ENCODE assay signal across 15 cellular contexts in the genomic region with DNA sequence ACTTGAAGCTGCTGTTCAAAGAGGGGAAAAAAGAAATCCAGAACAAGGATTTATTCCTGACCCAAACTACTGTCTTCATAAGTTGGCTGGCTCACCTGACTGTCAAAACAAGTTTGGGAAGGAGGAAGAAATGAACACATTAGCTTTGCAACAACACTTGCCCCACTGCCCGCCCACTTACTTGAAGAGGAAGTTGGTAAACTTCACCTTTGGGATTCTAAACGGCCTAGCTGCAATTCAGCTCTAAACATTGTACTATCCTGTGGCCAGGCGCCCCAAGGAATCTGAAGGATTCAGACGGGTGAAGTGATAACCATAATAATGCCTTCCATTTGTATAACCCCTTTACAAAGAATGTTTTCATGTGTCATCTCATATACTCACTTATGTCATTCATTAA.
A peak's percentile ranks its signal among the peaks of the same experiment; 100 is the strongest.
DNase-seq lines count a peak whose midpoint lies in the region; ATAC-seq and TF ChIP-seq lines count a peak whose summit lies in the region.
"Had no signal": no experiment of that assay in that cellular context is flagged by ENCODE, and none has a peak within 500 bp of the region (broad histone marks: within the 10 kb centered on the region; RNA-seq: fewer than 3 reads in every experiment).

No MANE protein-coding gene starts in this region.

- no peaks in the 10 kb centered on the region for H3K9me3 ChIP-seq in HUES6 (ENCODE audit: control insufficient read depth, insufficient read depth, low read depth, low read length)
- H3K9me3 ChIP-seq in muscle layer of duodenum (ENCODE audit: control insufficient read depth in 1 of 2, low read length in 2 of 2), result no peaks in the 10 kb centered on the region
- no peaks in the 10 kb centered on the region for H3K9me3 ChIP-seq in aorta (ENCODE audit: control insufficient read depth, low read length)
- H3K9me3 ChIP-seq: MG63, psoas muscle had no signal

- no peaks in the 10 kb centered on the region for H3K36me3 Mint-ChIP-seq in CD14-positive monocyte

- peak overlapping the region in 1 of 2 donors; percentile 71 for H3K4me3 Mint-ChIP-seq in CD14-positive monocyte
- H3K4me3 Mint-ChIP-seq: activated CD4-positive, alpha-beta memory T cell treated with anti-CD3 and anti-CD28 coated beads, Interleukin-2, amount 10 ng/mL, durations not matched to agents 7 days and 5 days had no signal

- no peaks in the 10 kb centered on the region for H3K27me3 ChIP-seq in HUES6 (ENCODE audit: control insufficient read depth, insufficient read depth, low read length)
- H3K27me3 ChIP-seq in muscle layer of duodenum (ENCODE audit: low read depth, low read length), result no peaks in the 10 kb centered on the region
- no peaks in the 10 kb centered on the region for H3K27me3 ChIP-seq in aorta (ENCODE audit: control insufficient read depth in 1 of 2, insufficient read depth in 2 of 2, low read length in 1 of 2)
- H3K27me3 ChIP-seq: BLaER1, MG63 had no signal

- intact Hi-C loops in CD14-positive monocyte (cut with micrococcal nuclease), result loop anchor here in 1 of 2 donors (5.0 kb wide), 1 partner anchor 99 kb away; no protein-coding TSS in a partner anchor
- intact Hi-C loops in aorta (cut with DNase I), result no loop called here

- no peaks in the 10 kb centered on the region for H3K27me3 Mint-ChIP-seq in CD14-positive monocyte (ENCODE audit: low read depth in 3 of 3)

- TF ChIP-seq CTCF in CD14-positive monocyte (IDR thresholded peaks at IDR 0.05) (no peak), epithelial cell of esophagus (IDR thresholded peaks at IDR 0.05; ENCODE audit: insufficient read depth, low read depth, low read length, missing control alignments) (no peak)

- no peak overlapping the region for H3K9ac ChIP-seq in HUES6 (ENCODE audit: low read length)
- H3K9ac ChIP-seq: BLaER1 had no signal

- no peaks in the 10 kb centered on the region for H3K36me3 ChIP-seq in HUES6 (ENCODE audit: control insufficient read depth, insufficient read depth, low read length)
- H3K36me3 ChIP-seq in muscle layer of duodenum (ENCODE audit: control insufficient read depth in 1 of 2, insufficient read depth in 2 of 2, low read length in 2 of 2), result no peaks in the 10 kb centered on the region
- no peaks in the 10 kb centered on the region for H3K36me3 ChIP-seq in aorta (ENCODE audit: control insufficient read depth in 1 of 2, insufficient read depth in 2 of 2, low read length in 1 of 2)
- H3K36me3 ChIP-seq: BLaER1, MG63 had no signal

- H3K27ac ChIP-seq in HUES6 (ENCODE audit: low read depth, low read length), result peak overlapping the region; percentile 5; the same call in 1 of the 2 replicates
- peak overlapping the region; percentile 28 for H3K27ac ChIP-seq in muscle layer of duodenum (ENCODE audit: low read length)
- no peak overlapping the region for H3K27ac ChIP-seq in aorta (ENCODE audit: low read depth in 1 of 2, low read length in 2 of 2)
- H3K27ac ChIP-seq: BLaER1, psoas muscle had no signal

- no peak overlapping the region for H3K4me3 ChIP-seq in HUES6 (ENCODE audit: low read depth, low read length)
- no peak overlapping the region for H3K4me3 ChIP-seq in epithelial cell of esophagus (ENCODE audit: low read length)
- no peak overlapping the region for H3K4me3 ChIP-seq in muscle layer of duodenum (ENCODE audit: low read depth in 1 of 2, low read length in 2 of 2)
- no peak overlapping the region for H3K4me3 ChIP-seq in aorta (ENCODE audit: low read length in 2 of 2)
- H3K4me3 ChIP-seq: BLaER1, MG63, psoas muscle had no signal

- H3K4me1 ChIP-seq in HUES6 (ENCODE audit: control insufficient read depth, insufficient read depth, low read length) (peaks cover 10% of the 10 kb centered on the region), muscle layer of duodenum (ENCODE audit: control insufficient read depth in 1 of 2, insufficient read depth in 2 of 2, low read length in 2 of 2) (peaks cover 0 to 11% of the 10 kb centered on the region in 2 donors), aorta (ENCODE audit: control insufficient read depth in 1 of 2, insufficient read depth in 2 of 2, low read length in 2 of 2) (no peaks in the 10 kb centered on the region)
- H3K4me1 ChIP-seq: BLaER1, psoas muscle had no signal

- no peak for DNase-seq in CD14-positive monocyte (ENCODE audit: low spot score)
- peak; percentile 50 for DNase-seq in epithelial cell of esophagus (ENCODE audit: low read depth)
- DNase-seq in aorta, result no peak
- DNase-seq in AG08396 (ENCODE audit: low spot score), result no peak
- no peak for DNase-seq in activated effector memory CD4-positive, alpha-beta T cell treated with anti-CD3 and anti-CD28 coated beads, Interleukin-2, amount 50 U/mL, for 16 hours
- DNase-seq in activated naive CD4-positive, alpha-beta T cell treated with Interleukin-2 at 50 U/mL for 16 hours, result no peak
- DNase-seq: activated CD4-positive, alpha-beta memory T cell treated with anti-CD3 and anti-CD28 coated beads, Interleukin-2, amount 10 ng/mL, durations not matched to agents 7 days and 5 days; activated naive CD4-positive, alpha-beta T cell; cerebellar nuclear complex; MG63; psoas muscle; stimulated activated naive CD4-positive, alpha-beta T cell had no signal

- H3K27ac Mint-ChIP-seq in CD14-positive monocyte, result peak overlapping the region; percentile 89 to 96 (median 94)
- H3K27ac Mint-ChIP-seq: activated CD4-positive, alpha-beta memory T cell treated with anti-CD3 and anti-CD28 coated beads, Interleukin-2, amount 10 ng/mL, durations not matched to agents 7 days and 5 days had no signal

- ATAC-seq in aorta (ENCODE audit: low FRiP score), result no peak

- peaks cover 0 to 10% (median 2%) of the 10 kb centered on the region in 7 donors for H3K9me3 Mint-ChIP-seq in CD14-positive monocyte
- H3K9me3 Mint-ChIP-seq: activated CD4-positive, alpha-beta memory T cell treated with anti-CD3 and anti-CD28 coated beads, Interleukin-2, amount 10 ng/mL, durations not matched to agents 7 days and 5 days had no signal

- H3K4me1 Mint-ChIP-seq in CD14-positive monocyte, result peaks cover 52% of the 10 kb centered on the region

- WGBS in aorta, 2 donors, result 81 to 82% methylated on average over 4 of the region's 4 CpGs

Comparison
In these comparisons a context has a peak if more than half of its experiments do, and no peak if none do; other contexts are left out.
1. H3K27ac ChIP-seq: peak in HUES6 (single experiment) and muscle layer of duodenum (single experiment); none in aorta (0 of 2).